Comparison of ENCODE assay signal across 1 cellular context in genomic region chr17:72173475-72174116, GRCh38.
TF ChIP-seq lines count a peak whose summit lies in the region.

No MANE protein-coding gene starts in this region.

TF ChIP-seq in HepG2, 621 proteins besides CTCF, POLR2A, EP300 and RAD21 (continued from another document and continues in another):
- TF ChIP-seq CREBL2 (CRISPR knock-in tag; IDR thresholded peaks at IDR 0.05; ENCODE audit: borderline replicate concordance) = no peak
- no peak for TF ChIP-seq ZNF674 (CRISPR knock-in tag; IDR thresholded peaks at IDR 0.05; ENCODE audit: low read depth)
- TF ChIP-seq ZHX2 (IDR thresholded peaks at IDR 0.05; ENCODE audit: low read depth) = no peak
- TF ChIP-seq ZHX2 (CRISPR knock-in tag; IDR thresholded peaks at IDR 0.05; ENCODE audit: borderline replicate concordance) = no peak
- no peak for TF ChIP-seq SKI (IDR thresholded peaks at IDR 0.05; ENCODE audit: partially characterized antibody)
- TF ChIP-seq ZNF672 (CRISPR knock-in tag; IDR thresholded peaks at IDR 0.05) = no peak
- TF ChIP-seq ZSCAN22 (CRISPR knock-in tag; IDR thresholded peaks at IDR 0.05) = no peak
- TF ChIP-seq HMG20B (CRISPR knock-in tag; conservative IDR thresholded peaks at IDR 0.05) = no peak
- TF ChIP-seq HIVEP1 (CRISPR knock-in tag; IDR thresholded peaks at IDR 0.05) = no peak
- TF ChIP-seq ZFP37 (CRISPR knock-in tag; IDR thresholded peaks at IDR 0.05; ENCODE audit: borderline replicate concordance) = no peak
- no peak for TF ChIP-seq KAT8 (CRISPR knock-in tag; IDR thresholded peaks at IDR 0.05)
- no peak for TF ChIP-seq GRHL1 (CRISPR knock-in tag; conservative IDR thresholded peaks at IDR 0.05)
- no peak for TF ChIP-seq FOXK2 (IDR thresholded peaks at IDR 0.05)
- peak; percentile 48; the same call in 1 of the 2 replicates for TF ChIP-seq ZNF350 (CRISPR knock-in tag; IDR thresholded peaks at IDR 0.05; ENCODE audit: borderline replicate concordance, low read depth)
- no peak for TF ChIP-seq MTERF4 (CRISPR knock-in tag; IDR thresholded peaks at IDR 0.05)
- no peak for TF ChIP-seq ZNF543 (CRISPR knock-in tag; IDR thresholded peaks at IDR 0.05)
- no peak for TF ChIP-seq THYN1 (CRISPR knock-in tag; IDR thresholded peaks at IDR 0.05; ENCODE audit: borderline replicate concordance, low read depth)
- TF ChIP-seq ZNF781 (CRISPR knock-in tag; IDR thresholded peaks at IDR 0.05; ENCODE audit: borderline replicate concordance, not compliant biosample characterization) = no peak
- no peak for TF ChIP-seq EHMT2 (IDR thresholded peaks at IDR 0.05; ENCODE audit: borderline replicate concordance, low read depth, low read length)
- TF ChIP-seq NFYB (CRISPR knock-in tag; IDR thresholded peaks at IDR 0.05) = no peak
- TF ChIP-seq ZNF460 (CRISPR knock-in tag; IDR thresholded peaks at IDR 0.05; ENCODE audit: borderline replicate concordance) = no peak
- TF ChIP-seq GPBP1L1 (CRISPR knock-in tag; IDR thresholded peaks at IDR 0.05) = no peak
- TF ChIP-seq ZNF180 (CRISPR knock-in tag; IDR thresholded peaks at IDR 0.05; ENCODE audit: borderline replicate concordance, low read depth) = no peak
- no peak for TF ChIP-seq ZNF451 (CRISPR knock-in tag; IDR thresholded peaks at IDR 0.05)
- TF ChIP-seq MYNN (CRISPR knock-in tag; IDR thresholded peaks at IDR 0.05; ENCODE audit: low read depth) = no peak
- TF ChIP-seq RCOR2 (CRISPR knock-in tag; IDR thresholded peaks at IDR 0.05) = 0 out of 2 replicates have a peak, but pooled peaks have one; percentile 19
- no peak for TF ChIP-seq IRX3 (CRISPR knock-in tag; IDR thresholded peaks at IDR 0.05; ENCODE audit: borderline replicate concordance, low read depth)
- TF ChIP-seq ZNF33B (CRISPR knock-in tag; IDR thresholded peaks at IDR 0.05) = no peak
- no peak for TF ChIP-seq DMAP1 (CRISPR knock-in tag; IDR thresholded peaks at IDR 0.05)
- peak; percentile 43; the same call in 1 of the 2 replicates for TF ChIP-seq PHF21A (CRISPR knock-in tag; IDR thresholded peaks at IDR 0.05)
- no peak for TF ChIP-seq BCL3 (CRISPR knock-in tag; IDR thresholded peaks at IDR 0.05)
- TF ChIP-seq RFXAP (CRISPR knock-in tag; IDR thresholded peaks at IDR 0.05; ENCODE audit: borderline replicate concordance) = no peak
- no peak for TF ChIP-seq TEAD2 (CRISPR knock-in tag; IDR thresholded peaks at IDR 0.05)
- no peak for TF ChIP-seq THAP11 (CRISPR knock-in tag; IDR thresholded peaks at IDR 0.05)
- TF ChIP-seq ZNF597 (CRISPR knock-in tag; IDR thresholded peaks at IDR 0.05) = no peak
- TF ChIP-seq TGIF2 (CRISPR knock-in tag; IDR thresholded peaks at IDR 0.05) = no peak
- peak; percentile 51 for TF ChIP-seq FOSL2 (CRISPR knock-in tag; IDR thresholded peaks at IDR 0.05)
- TF ChIP-seq SAP130 (CRISPR knock-in tag; IDR thresholded peaks at IDR 0.05; ENCODE audit: low read depth) = peak; percentile 53; the same call in 1 of the 2 replicates
- TF ChIP-seq BORCS8-MEF2B (CRISPR knock-in tag; IDR thresholded peaks at IDR 0.05) = 0 out of 2 replicates have a peak, but pooled peaks have one; percentile 25
- TF ChIP-seq NFE2L1 (CRISPR knock-in tag; IDR thresholded peaks at IDR 0.05; ENCODE audit: borderline replicate concordance) = no peak
- no peak for TF ChIP-seq TSC22D2 (CRISPR knock-in tag; IDR thresholded peaks at IDR 0.05; ENCODE audit: borderline replicate concordance)
- TF ChIP-seq ZNF318 (CRISPR knock-in tag; IDR thresholded peaks at IDR 0.05) = no peak
- TF ChIP-seq ZNF792 (CRISPR knock-in tag; IDR thresholded peaks at IDR 0.05) = no peak
- no peak for TF ChIP-seq CBFB (CRISPR knock-in tag; IDR thresholded peaks at IDR 0.05)
- TF ChIP-seq GATAD2A (CRISPR knock-in tag; IDR thresholded peaks at IDR 0.05) = 0 out of 2 replicates have a peak, but pooled peaks have one; percentile 30
- no peak for TF ChIP-seq NFYC (CRISPR knock-in tag; IDR thresholded peaks at IDR 0.05)
- TF ChIP-seq HCFC1 (IDR thresholded peaks at IDR 0.05; ENCODE audit: low read depth, low read length) = no peak
- TF ChIP-seq PAX8 (CRISPR knock-in tag; IDR thresholded peaks at IDR 0.05; ENCODE audit: borderline replicate concordance) = no peak
